8 cellular contexts compared by ENCODE assay signal in genomic region chr9:128124873-128125574, GRCh38. TPM values are rescaled to one million over a fixed set of nuclear protein-coding genes. Genes with fewer than 3 reads are reported as not detected.
DNase-seq lines count a peak whose midpoint lies in the region; ATAC-seq lines count a peak whose summit lies in the region.

No MANE protein-coding gene starts in this region.

- H3K4me1 Mint-ChIP-seq in activated T-helper 17 cell treated with anti-CD3 and anti-CD28 coated beads, Interleukin-2, amount 50 U/mL, for 72 hours: peaks cover 24% of the 10 kb centered on the region

- peak; percentile 52 for DNase-seq in SIG-M5 treated with dmso at 0.1 percent for 504 hours (lab: John Stamatoyannopoulos, UW; ENCODE audit: unreplicated experiment)
- no peak for DNase-seq in SIG-M5 (lab: John Stamatoyannopoulos, UW)
- peak; percentile 48 for DNase-seq in NCI-H460 (ENCODE audit: extremely low read depth, low read depth)
- DNase-seq in cardiac septum (ENCODE audit: low spot score): peak; percentile 86
- DNase-seq in retina: peak; percentile 57

- peaks cover 28% of the 10 kb centered on the region for H3K36me3 Mint-ChIP-seq in activated T-helper 17 cell treated with anti-CD3 and anti-CD28 coated beads, Interleukin-2, amount 50 U/mL, for 72 hours (ENCODE audit: low read depth)

- peak; percentile 12 for ATAC-seq in activated T-helper 17 cell treated with anti-CD3 and anti-CD28 coated beads, Interleukin-2, amount 50 U/mL, for 72 hours (replicated peaks)
- ATAC-seq in HG03097 (IDR thresholded peaks at IDR 0.05; ENCODE audit: low FRiP score, unreplicated experiment) (no peak), HG03045 (IDR thresholded peaks at IDR 0.05; ENCODE audit: unreplicated experiment) (no peak)

- peak overlapping the region; percentile 30 for H3K27ac Mint-ChIP-seq in activated T-helper 17 cell treated with anti-CD3 and anti-CD28 coated beads, Interleukin-2, amount 50 U/mL, for 72 hours

- intact Hi-C loops in cardiac septum (cut with DNase I): no loop called here

- H3K4me3 Mint-ChIP-seq in activated T-helper 17 cell treated with anti-CD3 and anti-CD28 coated beads, Interleukin-2, amount 50 U/mL, for 72 hours: peak overlapping the region; percentile 62

- no peaks in the 10 kb centered on the region for H3K9me3 Mint-ChIP-seq in activated T-helper 17 cell treated with anti-CD3 and anti-CD28 coated beads, Interleukin-2, amount 50 U/mL, for 72 hours

- H3K27me3 Mint-ChIP-seq in activated T-helper 17 cell treated with anti-CD3 and anti-CD28 coated beads, Interleukin-2, amount 50 U/mL, for 72 hours: no peaks in the 10 kb centered on the region

RNA-seq across cellular contexts. Expression of gene PTGES2, which starts 2.5 kb away (rescaled TPM):
- 76.6 and 80.3 TPM in 2 replicates for total RNA-seq in NCI-H460 (2014; rRNA removed; shearing (Covaris generic))
- 251 and 278 TPM in 2 replicates for polyA plus RNA-seq in NCI-H460 (2014; cell fraction: nucleus; rRNA removed)
- total RNA-seq in activated T-helper 17 cell treated with anti-CD3 and anti-CD28 coated beads, Interleukin-2, amount 50 U/mL, for 72 hours: 10 to 100 TPM; 15.3 to 32.3 TPM
- total RNA-seq in cardiac septum: 136 TPM

RNA-seq across cellular contexts. Expression of gene LCN2, which starts 24.2 kb away (rescaled TPM):
- total RNA-seq in NCI-H460 (2014; rRNA removed; shearing (Covaris generic)): not detected in 2 replicates
- polyA plus RNA-seq in NCI-H460 (2014; cell fraction: nucleus; rRNA removed): not detected in 2 replicates
- not detected for total RNA-seq in activated T-helper 17 cell treated with anti-CD3 and anti-CD28 coated beads, Interleukin-2, amount 50 U/mL, for 72 hours
- total RNA-seq in cardiac septum: 2.0 TPM

RNA-seq across cellular contexts. Expression of gene BBLN, which starts 35.0 kb away (rescaled TPM):
- total RNA-seq in NCI-H460 (2014; rRNA removed; shearing (Covaris generic)): 86.7 and 113 TPM in 2 replicates
- polyA plus RNA-seq in NCI-H460 (2014; cell fraction: nucleus; rRNA removed): 106 and 177 TPM in 2 replicates
- 10 to 100 TPM; 65.7 to 71.9 TPM for total RNA-seq in activated T-helper 17 cell treated with anti-CD3 and anti-CD28 coated beads, Interleukin-2, amount 50 U/mL, for 72 hours
- 65.7 TPM for total RNA-seq in cardiac septum

RNA-seq across cellular contexts. Expression of gene SLC25A25, which starts 57.0 kb away (rescaled TPM):
- total RNA-seq in NCI-H460 (2014; rRNA removed; shearing (Covaris generic)): 15.2 and 15.5 TPM in 2 replicates
- 25.8 and 36.9 TPM in 2 replicates for polyA plus RNA-seq in NCI-H460 (2014; cell fraction: nucleus; rRNA removed)
- total RNA-seq in activated T-helper 17 cell treated with anti-CD3 and anti-CD28 coated beads, Interleukin-2, amount 50 U/mL, for 72 hours: 10 to 100 TPM; 10.8 to 12.7 TPM
- 5.6 TPM for total RNA-seq in cardiac septum

RNA-seq across cellular contexts. Expression of gene NAIF1, which starts 57.9 kb away (rescaled TPM):
- total RNA-seq in NCI-H460 (2014; rRNA removed; shearing (Covaris generic)): 9.9 and 10.6 TPM in 2 replicates
- polyA plus RNA-seq in NCI-H460 (2014; cell fraction: nucleus; rRNA removed): 8.6 and 10.2 TPM in 2 replicates
- 10 to 100 TPM in 1 of 2 donors, 1 to 10 TPM in 1; 9.0 to 15.0 TPM for total RNA-seq in activated T-helper 17 cell treated with anti-CD3 and anti-CD28 coated beads, Interleukin-2, amount 50 U/mL, for 72 hours
- 6.2 TPM for total RNA-seq in cardiac septum
